ENCODE assay signal across 34 cellular contexts in the genomic region with DNA sequence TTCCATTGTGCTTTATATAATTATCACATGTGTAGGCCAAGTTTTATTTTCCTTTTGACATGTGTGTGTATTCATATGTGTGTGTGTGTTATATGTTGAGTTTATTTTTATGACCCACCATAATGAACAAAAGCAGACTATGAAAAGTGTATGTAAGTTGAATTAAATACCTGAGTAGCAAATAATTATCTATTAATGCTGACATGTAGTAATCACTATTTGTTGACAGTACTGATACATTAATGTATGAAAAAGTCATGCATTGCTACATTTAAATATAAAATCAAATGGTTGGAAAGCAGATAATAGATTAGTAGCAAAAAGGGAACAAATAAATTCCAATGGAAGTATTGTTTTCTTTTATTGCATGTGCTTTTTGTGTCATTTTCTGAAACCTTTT.
"Had no signal": no experiment of that assay in that cellular context is flagged by ENCODE, and none has a peak within 500 bp of the region (broad histone marks: within the 10 kb centered on the region; RNA-seq: fewer than 3 reads in every experiment).

No MANE protein-coding gene starts in this region.

- H3K36me3 ChIP-seq: MG63 had no signal

- H3K27me3 ChIP-seq: MG63 had no signal

- DNase-seq: Kasumi-1, MG63, MM.1S, MV-4-11, NCI-H1048, NCI-H1092, NCI-H1092 treated with DMSO at 0.1 percent for 48 hours, NCI-H1105, NCI-H1105 treated with DMSO at 0.1 percent for 48 hours, NCI-H1417, NCI-H1417 treated with DMSO at 0.1 percent for 48 hours, NCI-H1436, NCI-H1436 treated with DMSO at 0.1 percent for 48 hours, NCI-H146, NCI-H1694, NCI-H1694 treated with DMSO at 0.1 percent for 48 hours, NCI-H187, NCI-H187 treated with DMSO at 0.1 percent for 48 hours, NCI-H1930, NCI-H2029, NCI-H2029 treated with DMSO at 0.1 percent for 48 hours, NCI-H2081, NCI-H2081 treated with DMSO at 0.1 percent for 48 hours, NCI-H2107, NCI-H2171, NCI-H2171 treated with DMSO at 0.1 percent for 48 hours, NCI-H2227 treated with DMSO at 0.1 percent for 48 hours, NCI-H226, NCI-H345, NCI-H446, NCI-H446 treated with DMSO at 0.1 percent for 48 hours, NCI-H510A, NCI-H510A treated with DMSO at 0.1 percent for 48 hours, NCI-H524 treated with DMSO at 0.1 percent for 48 hours had no signal

- H3K9me3 ChIP-seq: MG63 had no signal

- H3K4me3 ChIP-seq: MG63 had no signal
